In the genomic region with DNA sequence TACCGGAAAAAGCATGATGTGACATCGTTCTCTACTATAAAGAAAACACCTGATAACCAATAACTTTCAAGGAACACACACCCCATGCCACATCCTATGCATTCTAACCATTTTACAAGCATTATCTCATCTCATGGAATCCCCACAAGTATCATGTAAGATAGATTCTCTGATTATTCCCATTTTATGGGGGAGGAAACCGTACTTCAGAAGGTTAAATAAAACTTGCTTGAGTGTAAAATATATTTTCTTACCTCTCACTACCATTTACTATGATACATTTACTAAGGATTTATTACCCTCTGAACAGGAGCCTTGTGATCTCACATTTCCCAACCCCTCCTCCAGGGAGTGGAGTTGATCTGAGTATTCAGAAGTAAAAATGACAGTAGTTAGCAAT, we compare ENCODE assay signal across 22 cellular contexts.
DNase-seq lines count a peak whose midpoint lies in the region; TF ChIP-seq lines count a peak whose summit lies in the region.
"Had no signal": no experiment of that assay in that cellular context is flagged by ENCODE, and none has a peak within 500 bp of the region (broad histone marks: within the 10 kb centered on the region; RNA-seq: fewer than 3 reads in every experiment).

No MANE protein-coding gene starts in this region.

- no peaks in the 10 kb centered on the region for H3K9me2 ChIP-seq in OCI-LY1 (ENCODE audit: low read depth, low read length)

- H3K4me1 ChIP-seq in HEK293 (ENCODE audit: control insufficient read depth, insufficient read depth, low read length) (peaks cover 8% of the 10 kb centered on the region; the same call in 1 of the 2 replicates), OCI-LY1 (ENCODE audit: insufficient read depth, low read length, severe bottlenecking) (peaks cover 50% of the 10 kb centered on the region), mesendoderm (ENCODE audit: control insufficient read depth, low read depth, low read length) (no peaks in the 10 kb centered on the region), left ventricle myocardium inferior (no peaks in the 10 kb centered on the region)
- H3K4me1 ChIP-seq: A549; BLaER1 treated with 17β-estradiol and CSF1 and Interleukin-3, amounts not matched to agents 10 nM and 100 nM; Caco-2 had no signal

- H3F3A ChIP-seq in OCI-LY1 (ENCODE audit: insufficient read depth, low read length): no peaks in the 10 kb centered on the region

- DNase-seq in mesendoderm (no peak), DMS 273 treated with DMSO at 0.1 percent for 48 hours (lab: John Stamatoyannopoulos, UW) (no peak), MG63 (no peak), left ventricle myocardium inferior (no peak)
- DNase-seq: AML-193; Caco-2; Calu3; CD4-positive, alpha-beta T cell; CD8-positive, alpha-beta T cell; DMS153; DMS53; DMS79; DND-41; EL; GDM1 had no signal

- H3K27me3 ChIP-seq in OCI-LY1 (ENCODE audit: insufficient read depth, low read length) (no peaks in the 10 kb centered on the region), mesendoderm (ENCODE audit: insufficient read depth, low read length, poor library complexity) (no peaks in the 10 kb centered on the region), MG63 (no peaks in the 10 kb centered on the region), left ventricle myocardium inferior (ENCODE audit: low read depth) (no peaks in the 10 kb centered on the region)
- H3K27me3 ChIP-seq: BLaER1 treated with 17β-estradiol and CSF1 and Interleukin-3, amounts not matched to agents 10 nM and 100 nM had no signal

- H3K27ac ChIP-seq in HEK293 (ENCODE audit: extremely low read depth, low read depth, low read length) (no peak overlapping the region), OCI-LY1 (ENCODE audit: low read depth, low read length, poor library complexity, severe bottlenecking) (no peak overlapping the region), mesendoderm (ENCODE audit: low read depth, low read length) (no peak overlapping the region), left ventricle myocardium inferior (replicated peaks) (no peak overlapping the region)
- H3K27ac ChIP-seq: 22Rv1; A549; BLaER1 treated with 17β-estradiol and CSF1 and Interleukin-3, amounts not matched to agents 10 nM and 100 nM; C4-2B had no signal

- no peak overlapping the region for H3K23ac ChIP-seq in mesendoderm (ENCODE audit: low read length)

- no peak for TF ChIP-seq CTCF in HEK293 (tag by site-specific recombination; IDR thresholded peaks at IDR 0.05)
- no peak for TF ChIP-seq CTCF in OCI-LY1 (IDR thresholded peaks at IDR 0.05; ENCODE audit: low read length)
- TF ChIP-seq CTCF in left ventricle myocardium inferior (IDR thresholded peaks at IDR 0.05; ENCODE audit: borderline replicate concordance): no peak

- H2AK5ac ChIP-seq in mesendoderm (ENCODE audit: low read length): no peak overlapping the region

- no peaks in the 10 kb centered on the region for H3K79me2 ChIP-seq in OCI-LY1 (ENCODE audit: insufficient read depth, low read length)
- H3K79me2 ChIP-seq in mesendoderm (ENCODE audit: control insufficient read depth, insufficient read depth, low read length): no peaks in the 10 kb centered on the region

- no peak overlapping the region for H4K8ac ChIP-seq in mesendoderm (ENCODE audit: low read depth, low read length)

- H3K9me3 ChIP-seq in HEK293 (ENCODE audit: control insufficient read depth, insufficient read depth, low read depth, low read length) (no peaks in the 10 kb centered on the region), OCI-LY1 (ENCODE audit: low read length) (peaks cover 6% of the 10 kb centered on the region), MG63 (no peaks in the 10 kb centered on the region), left ventricle myocardium inferior (replicated peaks) (peaks cover 3% of the 10 kb centered on the region)
- H3K9me3 ChIP-seq: A549; BLaER1 treated with 17β-estradiol and CSF1 and Interleukin-3, amounts not matched to agents 10 nM and 100 nM; Caco-2 had no signal

- no peak overlapping the region for H2BK5ac ChIP-seq in mesendoderm (ENCODE audit: low read length)

- H2AFZ ChIP-seq in OCI-LY1 (ENCODE audit: low read length): 0 out of 2 replicates have a peak overlapping the region, but pooled peaks have one; percentile 20

- H4K20me1 ChIP-seq in OCI-LY1 (ENCODE audit: insufficient read depth, low read length): no peaks in the 10 kb centered on the region
- H4K20me1 ChIP-seq: BLaER1 treated with 17β-estradiol and CSF1 and Interleukin-3, amounts not matched to agents 10 nM and 100 nM had no signal

- H3K18ac ChIP-seq in mesendoderm (ENCODE audit: low read length): no peak overlapping the region

- intact Hi-C loops in left ventricle myocardium inferior (cut with micrococcal nuclease): no loop called here

- no peaks in the 10 kb centered on the region for H3K79me1 ChIP-seq in mesendoderm (ENCODE audit: low read length)

- H3K36me3 ChIP-seq in HEK293 (ENCODE audit: control insufficient read depth in 2 of 2, insufficient read depth in 1 of 2, low read length in 2 of 2): no peaks in the 10 kb centered on the region
- H3K36me3 ChIP-seq in OCI-LY1 (ENCODE audit: insufficient read depth, low read length): no peaks in the 10 kb centered on the region; the same call in 1 of the 2 replicates
- H3K36me3 ChIP-seq in mesendoderm (ENCODE audit: control insufficient read depth, insufficient read depth, low read length): no peaks in the 10 kb centered on the region
- H3K36me3 ChIP-seq in MG63: no peaks in the 10 kb centered on the region
- no peaks in the 10 kb centered on the region for H3K36me3 ChIP-seq in left ventricle myocardium inferior
- H3K36me3 ChIP-seq: BLaER1 treated with 17β-estradiol and CSF1 and Interleukin-3, amounts not matched to agents 10 nM and 100 nM had no signal

- H3K4me2 ChIP-seq in OCI-LY1 (ENCODE audit: low read length) (no peak overlapping the region), mesendoderm (ENCODE audit: low read length) (no peak overlapping the region)
- H3K4me2 ChIP-seq: A549; BLaER1 treated with 17β-estradiol and CSF1 and Interleukin-3, amounts not matched to agents 10 nM and 100 nM had no signal

- H2BK120ac ChIP-seq in mesendoderm (ENCODE audit: low read depth, low read length): no peak overlapping the region

- H3K4me3 ChIP-seq in HEK293 (ENCODE audit: low read depth, low read length) (no peak overlapping the region), OCI-LY1 (ENCODE audit: low read depth, low read length, poor library complexity, severe bottlenecking) (no peak overlapping the region), mesendoderm (ENCODE audit: low read length) (no peak overlapping the region), MG63 (no peak overlapping the region), left ventricle myocardium inferior (no peak overlapping the region)
- H3K4me3 ChIP-seq: A549; BLaER1 treated with 17β-estradiol and CSF1 and Interleukin-3, amounts not matched to agents 10 nM and 100 nM; GM12878 had no signal

- H4K5ac ChIP-seq in mesendoderm (ENCODE audit: low read length): no peak overlapping the region

- POLR2A ChIA-PET in HEK293 (lab: Yijun Ruan, JAX): no interaction called here

- H3K4ac ChIP-seq in mesendoderm (ENCODE audit: low read depth, low read length): no peak overlapping the region

- H2BK15ac ChIP-seq in mesendoderm (replicated peaks; ENCODE audit: low read depth): peak overlapping the region; percentile 74

- CTCF ChIA-PET in HEK293 (lab: Yijun Ruan, JAX): interaction anchor here (0.6 kb wide), 1 partner anchor 40 kb away, joined by 4 read pairs; no protein-coding TSS in a partner anchor

- H3K9ac ChIP-seq in OCI-LY1 (ENCODE audit: low read length) (no peak overlapping the region), mesendoderm (ENCODE audit: low read length) (no peak overlapping the region)
- H3K9ac ChIP-seq: BLaER1 treated with 17β-estradiol and CSF1 and Interleukin-3, amounts not matched to agents 10 nM and 100 nM had no signal

- no CpG with 5 or more reads among the region's 3 CpGs for WGBS in mesendoderm (ENCODE audit: extremely low coverage, insufficient coverage, low lambda C conversion rate)

- H3K56ac ChIP-seq in mesendoderm (ENCODE audit: low read length): no peak overlapping the region

TF ChIP-seq in HEK293, 187 proteins besides CTCF, POLR2A, EP300 and RAD21 (continues in another document):
- TF ChIP-seq, protein P1, sequence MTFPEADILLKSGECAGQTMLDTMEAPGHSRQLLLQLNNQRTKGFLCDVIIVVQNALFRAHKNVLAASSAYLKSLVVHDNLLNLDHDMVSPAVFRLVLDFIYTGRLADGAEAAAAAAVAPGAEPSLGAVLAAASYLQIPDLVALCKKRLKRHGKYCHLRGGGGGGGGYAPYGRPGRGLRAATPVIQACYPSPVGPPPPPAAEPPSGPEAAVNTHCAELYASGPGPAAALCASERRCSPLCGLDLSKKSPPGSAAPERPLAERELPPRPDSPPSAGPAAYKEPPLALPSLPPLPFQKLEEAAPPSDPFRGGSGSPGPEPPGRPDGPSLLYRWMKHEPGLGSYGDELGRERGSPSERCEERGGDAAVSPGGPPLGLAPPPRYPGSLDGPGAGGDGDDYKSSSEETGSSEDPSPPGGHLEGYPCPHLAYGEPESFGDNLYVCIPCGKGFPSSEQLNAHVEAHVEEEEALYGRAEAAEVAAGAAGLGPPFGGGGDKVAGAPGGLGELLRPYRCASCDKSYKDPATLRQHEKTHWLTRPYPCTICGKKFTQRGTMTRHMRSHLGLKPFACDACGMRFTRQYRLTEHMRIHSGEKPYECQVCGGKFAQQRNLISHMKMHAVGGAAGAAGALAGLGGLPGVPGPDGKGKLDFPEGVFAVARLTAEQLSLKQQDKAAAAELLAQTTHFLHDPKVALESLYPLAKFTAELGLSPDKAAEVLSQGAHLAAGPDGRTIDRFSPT (tag by site-specific recombination; IDR thresholded peaks at IDR 0.05): 0 out of 2 replicates have a peak, but pooled peaks have one; percentile 25
- TF ChIP-seq, protein P2, sequence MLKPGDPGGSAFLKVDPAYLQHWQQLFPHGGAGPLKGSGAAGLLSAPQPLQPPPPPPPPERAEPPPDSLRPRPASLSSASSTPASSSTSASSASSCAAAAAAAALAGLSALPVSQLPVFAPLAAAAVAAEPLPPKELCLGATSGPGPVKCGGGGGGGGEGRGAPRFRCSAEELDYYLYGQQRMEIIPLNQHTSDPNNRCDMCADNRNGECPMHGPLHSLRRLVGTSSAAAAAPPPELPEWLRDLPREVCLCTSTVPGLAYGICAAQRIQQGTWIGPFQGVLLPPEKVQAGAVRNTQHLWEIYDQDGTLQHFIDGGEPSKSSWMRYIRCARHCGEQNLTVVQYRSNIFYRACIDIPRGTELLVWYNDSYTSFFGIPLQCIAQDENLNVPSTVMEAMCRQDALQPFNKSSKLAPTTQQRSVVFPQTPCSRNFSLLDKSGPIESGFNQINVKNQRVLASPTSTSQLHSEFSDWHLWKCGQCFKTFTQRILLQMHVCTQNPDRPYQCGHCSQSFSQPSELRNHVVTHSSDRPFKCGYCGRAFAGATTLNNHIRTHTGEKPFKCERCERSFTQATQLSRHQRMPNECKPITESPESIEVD (tag by site-specific recombination; IDR thresholded peaks at IDR 0.05): peak; percentile 69
